34 cellular contexts compared by ENCODE assay signal in the genomic region with DNA sequence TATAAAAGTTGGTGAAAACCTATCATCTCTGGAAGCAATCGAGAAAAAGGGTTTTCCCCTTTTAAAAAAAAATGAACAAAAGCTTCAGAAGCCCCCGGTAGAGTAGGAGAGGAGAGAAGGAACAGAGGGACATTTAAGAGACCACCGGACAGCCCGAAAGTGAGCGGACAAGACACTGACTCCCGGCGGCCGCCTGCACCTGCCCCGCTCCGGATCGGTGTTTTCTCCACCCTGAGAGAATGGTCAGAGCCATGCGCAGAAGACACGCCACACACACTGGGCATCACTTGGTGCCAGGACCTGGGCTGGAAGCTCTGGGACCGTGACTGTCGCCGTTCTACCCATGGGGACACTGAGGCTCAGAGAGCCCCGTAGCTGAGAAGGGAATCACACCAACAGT.
"Had no signal": no experiment of that assay in that cellular context is flagged by ENCODE, and none has a peak within 500 bp of the region (broad histone marks: within the 10 kb centered on the region; RNA-seq: fewer than 3 reads in every experiment).

No MANE protein-coding gene starts in this region.

- ATAC-seq: activated CD8-positive, alpha-beta memory T cell treated with anti-CD3 and anti-CD28 coated beads, Interleukin-2, amount 10 ng/mL, durations not matched to agents 7 days and 5 days; activated CD8-positive, alpha-beta T cell treated with anti-CD3 and anti-CD28 coated beads for 36 hours; activated naive CD4-positive, alpha-beta T cell treated with anti-CD3 and anti-CD28 coated beads, Interleukin-2, amount 50 U/mL, for 72 hours; activated T-helper 17 cell treated with anti-CD3 and anti-CD28 coated beads, Interleukin-2, amount 50 U/mL, for 72 hours; body of pancreas had no signal

- H3K27ac ChIP-seq: adrenal gland, body of pancreas, brain microvascular endothelial cell, breast epithelium, VCaP had no signal

- H3K27ac Mint-ChIP-seq: activated B cell treated with CpG ODN at 0.5 μM for 24 hours; activated CD4-positive, alpha-beta memory T cell treated with anti-CD3 and anti-CD28 coated beads for 36 hours; activated CD4-positive, alpha-beta T cell treated with anti-CD3 and anti-CD28 coated beads, Interleukin-2, amount 10 ng/mL, durations not matched to agents 24 days and 14 days; activated CD8-positive, alpha-beta memory T cell treated with anti-CD3 and anti-CD28 coated beads, Interleukin-2, amount 10 ng/mL, durations not matched to agents 7 days and 5 days; activated CD8-positive, alpha-beta T cell treated with anti-CD3 and anti-CD28 coated beads for 36 hours; activated naive CD4-positive, alpha-beta T cell treated with anti-CD3 and anti-CD28 coated beads for 36 hours; activated naive CD4-positive, alpha-beta T cell treated with anti-CD3 and anti-CD28 coated beads, Interleukin-2, amount 50 U/mL, for 72 hours; activated naive CD8-positive, alpha-beta T cell treated with anti-CD3 and anti-CD28 coated beads for 36 hours; activated T-cell treated with anti-CD3 and anti-CD28 coated beads, Interleukin-2, amount 50 U/mL, for 24 hours; activated T-helper 17 cell treated with anti-CD3 and anti-CD28 coated beads, Interleukin-2, amount 50 U/mL, for 72 hours; T-helper 1 cell treated with Interleukin-12 subunit alpha and Interleukin-12 subunit beta and Interleukin-4 antibody, amounts not matched to agents 30 μg/mL and 1 μg/mL, for 36 hours; T-helper 2 cell treated with Interferon-gamma antibody and Interleukin-4, amounts not matched to agents 5 μg/mL and 100 μg/mL, for 36 hours had no signal

- H3K36me3 Mint-ChIP-seq: activated CD4-positive, alpha-beta memory T cell treated with anti-CD3 and anti-CD28 coated beads for 36 hours; activated CD8-positive, alpha-beta memory T cell treated with anti-CD3 and anti-CD28 coated beads, Interleukin-2, amount 10 ng/mL, durations not matched to agents 7 days and 5 days; activated naive CD4-positive, alpha-beta T cell treated with anti-CD3 and anti-CD28 coated beads, Interleukin-2, amount 50 U/mL, for 72 hours; activated naive CD8-positive, alpha-beta T cell treated with anti-CD3 and anti-CD28 coated beads for 36 hours had no signal

- H3K4me1 Mint-ChIP-seq: activated CD4-positive, alpha-beta T cell treated with anti-CD3 and anti-CD28 coated beads, Interleukin-2, amount 10 ng/mL, durations not matched to agents 24 days and 14 days; activated CD8-positive, alpha-beta memory T cell treated with anti-CD3 and anti-CD28 coated beads, Interleukin-2, amount 10 ng/mL, durations not matched to agents 7 days and 5 days; activated naive CD8-positive, alpha-beta T cell treated with anti-CD3 and anti-CD28 coated beads for 36 hours; activated T-helper 17 cell treated with anti-CD3 and anti-CD28 coated beads, Interleukin-2, amount 50 U/mL, for 72 hours had no signal

- H3K27me3 Mint-ChIP-seq: activated B cell treated with CpG ODN at 0.5 μM for 24 hours; activated CD4-positive, alpha-beta memory T cell treated with anti-CD3 and anti-CD28 coated beads for 36 hours; activated CD4-positive, alpha-beta T cell treated with anti-CD3 and anti-CD28 coated beads, Interleukin-2, amount 10 ng/mL, durations not matched to agents 24 days and 14 days; activated CD8-positive, alpha-beta memory T cell treated with anti-CD3 and anti-CD28 coated beads, Interleukin-2, amount 10 ng/mL, durations not matched to agents 7 days and 5 days; activated CD8-positive, alpha-beta T cell treated with anti-CD3 and anti-CD28 coated beads for 36 hours; activated naive CD8-positive, alpha-beta T cell treated with anti-CD3 and anti-CD28 coated beads for 36 hours; activated T-cell treated with anti-CD3 and anti-CD28 coated beads, Interleukin-2, amount 50 U/mL, for 24 hours; activated T-helper 17 cell treated with anti-CD3 and anti-CD28 coated beads, Interleukin-2, amount 50 U/mL, for 72 hours had no signal

- H3K4me3 ChIP-seq: adrenal gland, body of pancreas, breast epithelium had no signal

- H3K27me3 ChIP-seq: adrenal gland, body of pancreas, brain microvascular endothelial cell, breast epithelium had no signal

- H3K36me3 ChIP-seq: breast epithelium had no signal

- H3K4me3 Mint-ChIP-seq: activated B cell treated with CpG ODN at 0.5 μM for 24 hours; activated CD4-positive, alpha-beta memory T cell treated with anti-CD3 and anti-CD28 coated beads for 36 hours; activated CD4-positive, alpha-beta T cell treated with anti-CD3 and anti-CD28 coated beads, Interleukin-2, amount 10 ng/mL, durations not matched to agents 24 days and 14 days; activated CD8-positive, alpha-beta memory T cell treated with anti-CD3 and anti-CD28 coated beads, Interleukin-2, amount 10 ng/mL, durations not matched to agents 7 days and 5 days; activated CD8-positive, alpha-beta T cell treated with anti-CD3 and anti-CD28 coated beads for 36 hours; activated naive CD4-positive, alpha-beta T cell treated with anti-CD3 and anti-CD28 coated beads for 36 hours; activated naive CD8-positive, alpha-beta T cell treated with anti-CD3 and anti-CD28 coated beads for 36 hours; activated T-cell treated with anti-CD3 and anti-CD28 coated beads, Interleukin-2, amount 50 U/mL, for 24 hours; activated T-helper 17 cell treated with anti-CD3 and anti-CD28 coated beads, Interleukin-2, amount 50 U/mL, for 72 hours; T-helper 1 cell treated with Interleukin-12 subunit alpha and Interleukin-12 subunit beta and Interleukin-4 antibody, amounts not matched to agents 30 μg/mL and 1 μg/mL, for 36 hours; T-helper 2 cell treated with Interferon-gamma antibody and Interleukin-4, amounts not matched to agents 5 μg/mL and 100 μg/mL, for 36 hours had no signal

- DNase-seq: activated B cell treated with CpG ODN at 0.5 μM for 24 hours; activated CD4-positive, alpha-beta memory T cell treated with anti-CD3 and anti-CD28 coated beads for 36 hours; activated CD4-positive, alpha-beta T cell treated with anti-CD3 and anti-CD28 coated beads for 4 hours; activated CD4-positive, alpha-beta T cell treated with anti-CD3 and anti-CD28 coated beads, Interleukin-2, amount 10 ng/mL, durations not matched to agents 24 days and 14 days; activated CD4-positive, alpha-beta T cell treated with anti-CD3 and anti-CD28 coated beads, Interleukin-2, amount 50 U/mL, for 1 hour; activated CD4-positive, alpha-beta T cell treated with anti-CD3 and anti-CD28 coated beads, Interleukin-2, amount 50 U/mL, for 4 hours; activated CD4-positive, CD25-positive, alpha-beta regulatory T cell treated with anti-CD3 and anti-CD28 coated beads, Interleukin-2, amount 50 U/mL, for 72 hours; activated CD8-positive, alpha-beta memory T cell treated with anti-CD3 and anti-CD28 coated beads for 24 hours; activated CD8-positive, alpha-beta memory T cell treated with anti-CD3 and anti-CD28 coated beads, Interleukin-2, amount 10 ng/mL, durations not matched to agents 7 days and 5 days; activated CD8-positive, alpha-beta memory T cell treated with anti-CD3 and anti-CD28 coated beads, Interleukin-2, amount 50 U/mL, for 48 hours; activated CD8-positive, alpha-beta T cell treated with anti-CD3 and anti-CD28 coated beads for 36 hours; activated effector memory CD4-positive, alpha-beta T cell treated with anti-CD3 and anti-CD28 coated beads, Interleukin-2, amount 50 U/mL, for 16 hours; activated gamma-delta T cell treated with Interleukin-2 at 50 U/mL for 16 hours; activated naive CD4-positive, alpha-beta T cell; activated naive CD4-positive, alpha-beta T cell treated with anti-CD3 and anti-CD28 coated beads for 36 hours; activated naive CD4-positive, alpha-beta T cell treated with anti-CD3 and anti-CD28 coated beads, Interleukin-2, amount 50 U/mL, for 16 hours; activated naive CD8-positive, alpha-beta T cell treated with anti-CD3 and anti-CD28 coated beads for 36 hours; activated T-cell treated with anti-CD3 and anti-CD28 coated beads, Interleukin-2, amount 50 U/mL, for 24 hours; activated T-cell treated with anti-CD3 and anti-CD28 coated beads, Interleukin-2, amount 50 U/mL, for 48 hours; adrenal gland; amniotic stem cell; aorta; body of pancreas; brain microvascular endothelial cell; central memory CD4-positive, alpha-beta T cell; T-helper 1 cell; T-helper 2 cell; T-helper 9 cell had no signal

- H3K4me1 ChIP-seq: body of pancreas, breast epithelium had no signal

- H3K9me3 Mint-ChIP-seq: activated B cell treated with CpG ODN at 0.5 μM for 24 hours; activated CD4-positive, alpha-beta memory T cell treated with anti-CD3 and anti-CD28 coated beads for 36 hours; activated CD4-positive, alpha-beta T cell treated with anti-CD3 and anti-CD28 coated beads, Interleukin-2, amount 10 ng/mL, durations not matched to agents 24 days and 14 days; activated CD8-positive, alpha-beta T cell treated with anti-CD3 and anti-CD28 coated beads for 36 hours; activated naive CD4-positive, alpha-beta T cell treated with anti-CD3 and anti-CD28 coated beads for 36 hours; activated naive CD4-positive, alpha-beta T cell treated with anti-CD3 and anti-CD28 coated beads, Interleukin-2, amount 50 U/mL, for 72 hours; activated naive CD8-positive, alpha-beta T cell treated with anti-CD3 and anti-CD28 coated beads for 36 hours; activated T-cell treated with anti-CD3 and anti-CD28 coated beads, Interleukin-2, amount 50 U/mL, for 24 hours; activated T-helper 17 cell treated with anti-CD3 and anti-CD28 coated beads, Interleukin-2, amount 50 U/mL, for 72 hours; T-helper 1 cell treated with Interleukin-12 subunit alpha and Interleukin-12 subunit beta and Interleukin-4 antibody, amounts not matched to agents 30 μg/mL and 1 μg/mL, for 36 hours; T-helper 2 cell treated with Interferon-gamma antibody and Interleukin-4, amounts not matched to agents 5 μg/mL and 100 μg/mL, for 36 hours had no signal

- H3K9me3 ChIP-seq: adrenal gland, body of pancreas, breast epithelium had no signal
